1 cellular context compared by ENCODE assay signal in genomic region chr16:69847643-69848042, GRCh38.
TF ChIP-seq lines count a peak whose summit lies in the region.

No MANE protein-coding gene starts in this region.

TF ChIP-seq in IMR-90, 13 proteins besides CTCF, POLR2A, EP300 and RAD21 (continued from another document):
- TF ChIP-seq MXI1 (IDR thresholded peaks at IDR 0.05; ENCODE audit: borderline replicate concordance, low read depth, low read length) (no peak), RCOR1 (IDR thresholded peaks at IDR 0.05; ENCODE audit: insufficient replicate concordance, low read length) (no peak), RFX5 (IDR thresholded peaks at IDR 0.05; ENCODE audit: low read depth, low read length) (no peak), USF2 (IDR thresholded peaks at IDR 0.05; ENCODE audit: low read depth, low read length) (no peak), ELK1 (IDR thresholded peaks at IDR 0.05; ENCODE audit: borderline replicate concordance, low read depth, low read length) (no peak)
